Comparison of ENCODE assay signal across 1 cellular context in the genomic region with DNA sequence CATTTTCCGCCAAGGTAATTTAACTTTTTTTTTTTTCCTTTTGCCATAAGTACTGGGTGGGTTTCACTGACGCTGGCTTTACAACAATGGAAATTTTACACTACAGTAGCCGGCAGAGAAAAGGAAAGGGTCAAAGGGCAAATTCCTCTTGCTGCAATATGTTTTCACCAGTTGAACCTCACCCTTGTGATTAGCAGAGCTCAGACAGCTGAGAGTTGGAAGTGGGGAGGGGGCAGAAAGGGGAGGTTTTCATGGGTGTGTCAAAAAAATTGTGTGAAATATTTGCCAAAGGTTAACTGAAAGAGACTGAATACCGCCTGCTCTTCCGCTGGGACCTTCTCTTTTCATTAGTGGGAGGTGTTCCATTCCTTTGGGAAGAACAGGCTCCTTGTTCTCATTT.
TF ChIP-seq lines count a peak whose summit lies in the region.

No MANE protein-coding gene starts in this region.

TF ChIP-seq in HepG2, 621 proteins besides CTCF, POLR2A, EP300 and RAD21 (continued from another document):
- no peak for TF ChIP-seq REST (IDR thresholded peaks at IDR 0.05; ENCODE audit: borderline replicate concordance in 1 of 2, low read depth in 1 of 2, low read length in 2 of 2)
- no peak for TF ChIP-seq ZNF460 (CRISPR knock-in tag; IDR thresholded peaks at IDR 0.05; ENCODE audit: borderline replicate concordance)
- TF ChIP-seq GABPB1 (CRISPR knock-in tag; IDR thresholded peaks at IDR 0.05): 0 out of 2 replicates have a peak, but pooled peaks have one; percentile 17
- no peak for TF ChIP-seq ZNF557 (CRISPR knock-in tag; IDR thresholded peaks at IDR 0.05)
- TF ChIP-seq, protein P1, sequence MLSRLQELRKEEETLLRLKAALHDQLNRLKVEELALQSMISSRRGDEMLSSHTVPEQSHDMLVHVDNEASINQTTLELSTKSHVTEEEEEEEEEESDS (CRISPR knock-in tag; IDR thresholded peaks at IDR 0.05; ENCODE audit: borderline replicate concordance): no peak
- TF ChIP-seq PHF8 (CRISPR knock-in tag; IDR thresholded peaks at IDR 0.05): no peak
- peak; percentile 48; the same call in 1 of the 2 replicates for TF ChIP-seq FOXO1 (CRISPR knock-in tag; IDR thresholded peaks at IDR 0.05)
- no peak for TF ChIP-seq ESRRA (CRISPR knock-in tag; IDR thresholded peaks at IDR 0.05; ENCODE audit: low read depth)
- TF ChIP-seq SYNCRIP (IDR thresholded peaks at IDR 0.05; ENCODE audit: insufficient read depth, low read depth, low read length): no peak
- TF ChIP-seq, protein P2, sequence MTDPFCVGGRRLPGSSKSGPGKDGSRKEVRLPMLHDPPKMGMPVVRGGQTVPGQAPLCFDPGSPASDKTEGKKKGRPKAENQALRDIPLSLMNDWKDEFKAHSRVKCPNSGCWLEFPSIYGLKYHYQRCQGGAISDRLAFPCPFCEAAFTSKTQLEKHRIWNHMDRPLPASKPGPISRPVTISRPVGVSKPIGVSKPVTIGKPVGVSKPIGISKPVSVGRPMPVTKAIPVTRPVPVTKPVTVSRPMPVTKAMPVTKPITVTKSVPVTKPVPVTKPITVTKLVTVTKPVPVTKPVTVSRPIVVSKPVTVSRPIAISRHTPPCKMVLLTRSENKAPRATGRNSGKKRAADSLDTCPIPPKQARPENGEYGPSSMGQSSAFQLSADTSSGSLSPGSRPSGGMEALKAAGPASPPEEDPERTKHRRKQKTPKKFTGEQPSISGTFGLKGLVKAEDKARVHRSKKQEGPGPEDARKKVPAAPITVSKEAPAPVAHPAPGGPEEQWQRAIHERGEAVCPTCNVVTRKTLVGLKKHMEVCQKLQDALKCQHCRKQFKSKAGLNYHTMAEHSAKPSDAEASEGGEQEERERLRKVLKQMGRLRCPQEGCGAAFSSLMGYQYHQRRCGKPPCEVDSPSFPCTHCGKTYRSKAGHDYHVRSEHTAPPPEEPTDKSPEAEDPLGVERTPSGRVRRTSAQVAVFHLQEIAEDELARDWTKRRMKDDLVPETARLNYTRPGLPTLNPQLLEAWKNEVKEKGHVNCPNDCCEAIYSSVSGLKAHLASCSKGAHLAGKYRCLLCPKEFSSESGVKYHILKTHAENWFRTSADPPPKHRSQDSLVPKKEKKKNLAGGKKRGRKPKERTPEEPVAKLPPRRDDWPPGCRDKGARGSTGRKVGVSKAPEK (CRISPR knock-in tag; IDR thresholded peaks at IDR 0.05; ENCODE audit: borderline replicate concordance): no peak
- TF ChIP-seq, protein P3, sequence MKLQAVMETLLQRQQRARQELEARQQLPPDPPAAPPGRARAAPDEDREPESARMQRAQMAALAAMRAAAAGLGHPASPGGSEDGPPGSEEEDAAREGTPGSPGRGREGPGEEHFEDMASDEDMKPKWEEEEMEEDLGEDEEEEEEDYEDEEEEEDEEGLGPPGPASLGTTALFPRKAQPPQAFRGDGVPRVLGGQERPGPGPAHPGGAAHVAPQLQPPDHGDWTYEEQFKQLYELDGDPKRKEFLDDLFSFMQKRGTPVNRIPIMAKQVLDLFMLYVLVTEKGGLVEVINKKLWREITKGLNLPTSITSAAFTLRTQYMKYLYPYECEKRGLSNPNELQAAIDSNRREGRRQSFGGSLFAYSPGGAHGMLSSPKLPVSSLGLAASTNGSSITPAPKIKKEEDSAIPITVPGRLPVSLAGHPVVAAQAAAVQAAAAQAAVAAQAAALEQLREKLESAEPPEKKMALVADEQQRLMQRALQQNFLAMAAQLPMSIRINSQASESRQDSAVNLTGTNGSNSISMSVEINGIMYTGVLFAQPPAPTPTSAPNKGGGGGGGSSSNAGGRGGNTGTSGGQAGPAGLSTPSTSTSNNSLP (IDR thresholded peaks at IDR 0.05; ENCODE audit: low read depth, low read length): no peak
- no peak for TF ChIP-seq ZNF713 (CRISPR knock-in tag; IDR thresholded peaks at IDR 0.05)
- TF ChIP-seq HNRNPK (IDR thresholded peaks at IDR 0.05; ENCODE audit: low read depth, low read length, poor library complexity, severe bottlenecking): peak; percentile 48
- no peak for TF ChIP-seq ZNF792 (CRISPR knock-in tag; IDR thresholded peaks at IDR 0.05)
- TF ChIP-seq ZNF589 (CRISPR knock-in tag; conservative IDR thresholded peaks at IDR 0.05): no peak
- TF ChIP-seq ZBTB21 (CRISPR knock-in tag; IDR thresholded peaks at IDR 0.05): no peak
- no peak for TF ChIP-seq ZNF12 (CRISPR knock-in tag; IDR thresholded peaks at IDR 0.05)
- no peak for TF ChIP-seq FOXP1 (IDR thresholded peaks at IDR 0.05)
- TF ChIP-seq FOXP1 (CRISPR knock-in tag; IDR thresholded peaks at IDR 0.05): 0 out of 2 replicates have a peak, but pooled peaks have one; percentile 37
- no peak for TF ChIP-seq ARHGAP35 (CRISPR knock-in tag; IDR thresholded peaks at IDR 0.05; ENCODE audit: borderline replicate concordance)
- TF ChIP-seq RFX1 (IDR thresholded peaks at IDR 0.05): no peak
- no peak for TF ChIP-seq WIZ (CRISPR knock-in tag; IDR thresholded peaks at IDR 0.05)
- no peak for TF ChIP-seq SNAPC2 (CRISPR knock-in tag; IDR thresholded peaks at IDR 0.05)
- TF ChIP-seq NFYB (CRISPR knock-in tag; IDR thresholded peaks at IDR 0.05): 0 out of 2 replicates have a peak, but pooled peaks have one; percentile 11
- TF ChIP-seq ZNF614 (CRISPR knock-in tag; IDR thresholded peaks at IDR 0.05; ENCODE audit: borderline replicate concordance): peak; percentile 58; the same call in 1 of the 2 replicates
- TF ChIP-seq, protein P4, sequence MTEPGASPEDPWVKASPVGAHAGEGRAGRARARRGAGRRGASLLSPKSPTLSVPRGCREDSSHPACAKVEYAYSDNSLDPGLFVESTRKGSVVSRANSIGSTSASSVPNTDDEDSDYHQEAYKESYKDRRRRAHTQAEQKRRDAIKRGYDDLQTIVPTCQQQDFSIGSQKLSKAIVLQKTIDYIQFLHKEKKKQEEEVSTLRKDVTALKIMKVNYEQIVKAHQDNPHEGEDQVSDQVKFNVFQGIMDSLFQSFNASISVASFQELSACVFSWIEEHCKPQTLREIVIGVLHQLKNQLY (CRISPR knock-in tag; IDR thresholded peaks at IDR 0.05): no peak
- no peak for TF ChIP-seq HDAC6 (IDR thresholded peaks at IDR 0.05; ENCODE audit: low read depth, low read length)
- TF ChIP-seq DNMT3B (CRISPR knock-in tag; conservative IDR thresholded peaks at IDR 0.05): no peak
- TF ChIP-seq ZNF782 (CRISPR knock-in tag; IDR thresholded peaks at IDR 0.05; ENCODE audit: borderline replicate concordance): no peak
- TF ChIP-seq ZNF674 (CRISPR knock-in tag; IDR thresholded peaks at IDR 0.05; ENCODE audit: low read depth): no peak
- no peak for TF ChIP-seq FOSL1 (CRISPR knock-in tag; IDR thresholded peaks at IDR 0.05; ENCODE audit: borderline replicate concordance)
- TF ChIP-seq, protein P5, sequence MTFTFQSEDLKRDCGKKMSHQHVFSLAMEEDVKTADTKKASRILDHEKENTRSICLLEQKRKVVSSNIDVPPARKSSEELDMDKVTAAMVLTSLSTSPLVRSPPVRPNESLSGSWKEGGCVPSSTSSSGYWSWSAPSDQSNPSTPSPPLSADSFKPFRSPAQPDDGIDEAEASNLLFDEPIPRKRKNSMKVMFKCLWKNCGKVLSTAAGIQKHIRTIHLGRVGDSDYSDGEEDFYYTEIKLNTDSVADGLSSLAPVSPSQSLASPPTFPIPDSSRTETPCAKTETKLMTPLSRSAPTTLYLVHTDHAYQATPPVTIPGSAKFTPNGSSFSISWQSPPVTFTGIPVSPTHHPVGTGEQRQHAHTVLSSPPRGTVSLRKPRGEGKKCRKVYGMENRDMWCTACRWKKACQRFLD (CRISPR knock-in tag; IDR thresholded peaks at IDR 0.05; ENCODE audit: borderline replicate concordance): no peak
- TF ChIP-seq ZNF256 (CRISPR knock-in tag; conservative IDR thresholded peaks at IDR 0.05): no peak
- no peak for TF ChIP-seq KIAA2018 (CRISPR knock-in tag; IDR thresholded peaks at IDR 0.05; ENCODE audit: borderline replicate concordance)
- TF ChIP-seq RFXANK (CRISPR knock-in tag; IDR thresholded peaks at IDR 0.05): no peak
- TF ChIP-seq SMAD3 (CRISPR knock-in tag; IDR thresholded peaks at IDR 0.05): no peak
- TF ChIP-seq RBAK (CRISPR knock-in tag; IDR thresholded peaks at IDR 0.05): no peak
- no peak for TF ChIP-seq ZNF496 (CRISPR knock-in tag; IDR thresholded peaks at IDR 0.05; ENCODE audit: insufficient replicate concordance)
